Comparison of ENCODE assay signal across 9 cellular contexts in genomic region chr15:39583586-39584265, GRCh38. TPM values are rescaled to one million over a fixed set of nuclear protein-coding genes. Genes with fewer than 3 reads are reported as not detected.
DNase-seq lines count a peak whose midpoint lies in the region; ATAC-seq and TF ChIP-seq lines count a peak whose summit lies in the region.
"Had no signal": no experiment of that assay in that cellular context is flagged by ENCODE, and none has a peak within 500 bp of the region (broad histone marks: within the 10 kb centered on the region; RNA-seq: fewer than 3 reads in every experiment).

No MANE protein-coding gene starts in this region.

- peaks cover 29% of the 10 kb centered on the region for H3K4me1 Mint-ChIP-seq in endothelial cell (ENCODE audit: unreplicated experiment)

- ATAC-seq in GM21423 (IDR thresholded peaks at IDR 0.05; ENCODE audit: unreplicated experiment) = no peak
- ATAC-seq: effector memory CD8-positive, alpha-beta T cell had no signal

- peak; percentile 52 for TF ChIP-seq CTCF in endothelial cell (IDR thresholded peaks at IDR 0.05; ENCODE audit: unreplicated experiment)

- no peaks in the 10 kb centered on the region for H3K9me3 Mint-ChIP-seq in endothelial cell (ENCODE audit: unreplicated experiment)
- H3K9me3 Mint-ChIP-seq: effector memory CD8-positive, alpha-beta T cell had no signal

- H3K4me3 Mint-ChIP-seq in endothelial cell (ENCODE audit: unreplicated experiment) = no peak overlapping the region
- H3K4me3 Mint-ChIP-seq: effector memory CD8-positive, alpha-beta T cell had no signal

- H3K27ac Mint-ChIP-seq in endothelial cell (ENCODE audit: unreplicated experiment) = no peak overlapping the region
- H3K27ac Mint-ChIP-seq: effector memory CD8-positive, alpha-beta T cell had no signal

- H3K36me3 Mint-ChIP-seq in endothelial cell (ENCODE audit: low read depth, unreplicated experiment) = peaks cover under 1% of the 10 kb centered on the region

- DNase-seq in GM04503 (ENCODE audit: low read depth) (peak; percentile 81), NCI-H69 (lab: John Stamatoyannopoulos, UW) (peak; percentile 63), endothelial cell (ENCODE audit: low spot score) (peak; percentile 21), renal cortical epithelial cell (ENCODE audit: low read depth) (peak; percentile 51), GF-D8 (lab: John Stamatoyannopoulos, UW) (no peak), DMS79 treated with DMSO at 0.1 percent for 48 hours (lab: John Stamatoyannopoulos, UW) (no peak), superior temporal gyrus (ENCODE audit: extremely low spot score) (no peak)

- peaks cover 16% of the 10 kb centered on the region for H3K27me3 Mint-ChIP-seq in endothelial cell (ENCODE audit: unreplicated experiment)

RNA-seq across cellular contexts. Expression of gene THBS1, which starts 2.8 kb away (rescaled TPM):
- total RNA-seq in endothelial cell (ENCODE audit: unreplicated experiment) = 8.2 TPM
- total RNA-seq in renal cortical epithelial cell = 2,380 and 2,616 TPM in 2 replicates

Comparison
In these comparisons a context has a peak if more than half of its experiments do, and no peak if none do; other contexts are left out.
1. DNase-seq: peak in GM04503 (single experiment), NCI-H69 (single experiment), endothelial cell (single experiment) and renal cortical epithelial cell (single experiment); none in GF-D8 (single experiment), DMS79 treated with DMSO at 0.1 percent for 48 hours (single experiment) and superior temporal gyrus (single experiment).
2. RNA of gene THBS1, which starts 2.8 kb away (total RNA-seq): 2,380 to 2,616 TPM in renal cortical epithelial cell; 8.2 TPM in endothelial cell (single experiment); every median in the first group is over 100 times any median in the second.